17 cellular contexts compared by ENCODE assay signal in genomic region chr11:44334356-44335004, GRCh38. TPM values are rescaled to one million over a fixed set of nuclear protein-coding genes. Genes with fewer than 3 reads are reported as not detected.
A peak's percentile ranks its signal among the peaks of the same experiment; 100 is the strongest.
DNase-seq lines count a peak whose midpoint lies in the region; ATAC-seq and TF ChIP-seq lines count a peak whose summit lies in the region.
"Had no signal": no experiment of that assay in that cellular context is flagged by ENCODE, and none has a peak within 500 bp of the region (broad histone marks: within the 10 kb centered on the region; RNA-seq: fewer than 3 reads in every experiment).

No MANE protein-coding gene starts in this region.

- H3K27ac Mint-ChIP-seq in CD8-positive, alpha-beta memory T cell = no peak overlapping the region
- peak overlapping the region; percentile 44 for H3K27ac Mint-ChIP-seq in mesothelial cell of epicardium
- H3K27ac Mint-ChIP-seq in activated naive CD8-positive, alpha-beta T cell treated with anti-CD3 and anti-CD28 coated beads, Interleukin-2, amount 50 U/mL, for 24 hours = no peak overlapping the region
- H3K27ac Mint-ChIP-seq: CD8-positive, alpha-beta T cell had no signal

- no peak for DNase-seq in CD8-positive, alpha-beta memory T cell
- peak; percentile 66 for DNase-seq in cerebellar cortex (ENCODE audit: low spot score)
- DNase-seq in mesothelial cell of epicardium (ENCODE audit: low spot score in 2 of 2, unreplicated experiment in 2 of 2) = no peak
- no peak for DNase-seq in tibial nerve (ENCODE audit: low spot score in 2 of 2)
- no peak for DNase-seq in stimulated activated CD4-positive, alpha-beta T cell treated with anti-CD3 and anti-CD28 coated beads, Interleukin-2, amount 100 ng/mL, for 24 hours
- no peak for DNase-seq in GM13976 (ENCODE audit: low spot score)
- no peak for DNase-seq in activated naive CD8-positive, alpha-beta T cell treated with anti-CD3 and anti-CD28 coated beads, Interleukin-2, amount 50 U/mL, for 24 hours
- DNase-seq: CD8-positive, alpha-beta T cell; DMS79; NCI-H1930; NCI-H2171; NCI-H446; NK-92 treated with Interleukin-12 subunit alpha and Interleukin-12 subunit beta, amount 100 ng/mL, for 24 hours; SK-N-SH had no signal

- no peaks in the 10 kb centered on the region for H3K36me3 ChIP-seq in CD8-positive, alpha-beta memory T cell (ENCODE audit: insufficient read depth, low read length)
- H3K36me3 ChIP-seq in HUES6 (ENCODE audit: control insufficient read depth, insufficient read depth, low read length) = no peaks in the 10 kb centered on the region
- no peaks in the 10 kb centered on the region for H3K36me3 ChIP-seq in tibial nerve
- H3K36me3 ChIP-seq: BLaER1 had no signal

- H3K27me3 Mint-ChIP-seq in CD8-positive, alpha-beta memory T cell = peaks cover 40 to 78% of the 10 kb centered on the region in 2 donors
- H3K27me3 Mint-ChIP-seq in mesothelial cell of epicardium (ENCODE audit: low read depth) = peaks cover 94% of the 10 kb centered on the region
- H3K27me3 Mint-ChIP-seq in activated naive CD8-positive, alpha-beta T cell treated with anti-CD3 and anti-CD28 coated beads, Interleukin-2, amount 50 U/mL, for 24 hours = peaks cover 54% of the 10 kb centered on the region

- POLR2A ChIA-PET in CD8-positive, alpha-beta memory T cell (lab: Charles Lee) = no interaction called here

- H3K4me3 Mint-ChIP-seq in CD8-positive, alpha-beta memory T cell = no peak overlapping the region
- H3K4me3 Mint-ChIP-seq in mesothelial cell of epicardium = no peak overlapping the region
- H3K4me3 Mint-ChIP-seq in activated naive CD8-positive, alpha-beta T cell treated with anti-CD3 and anti-CD28 coated beads, Interleukin-2, amount 50 U/mL, for 24 hours = no peak overlapping the region
- H3K4me3 Mint-ChIP-seq: CD8-positive, alpha-beta T cell had no signal

- no peaks in the 10 kb centered on the region for H3K9me3 ChIP-seq in CD8-positive, alpha-beta memory T cell (ENCODE audit: low read length)
- no peaks in the 10 kb centered on the region for H3K9me3 ChIP-seq in HUES6 (ENCODE audit: control insufficient read depth, insufficient read depth, low read depth, low read length)
- no peaks in the 10 kb centered on the region for H3K9me3 ChIP-seq in tibial nerve
- H3K9me3 ChIP-seq: BLaER1, SK-N-SH had no signal

- CTCF ChIA-PET in CD8-positive, alpha-beta memory T cell (lab: Charles Lee) = no interaction called here

- 37 to 49% methylated on average over 5 to 7 of the region's 7 CpGs for WGBS in tibial nerve, 2 donors

- no peaks in the 10 kb centered on the region for H3K36me3 Mint-ChIP-seq in CD8-positive, alpha-beta memory T cell
- H3K36me3 Mint-ChIP-seq in mesothelial cell of epicardium = no peaks in the 10 kb centered on the region
- H3K36me3 Mint-ChIP-seq in activated naive CD8-positive, alpha-beta T cell treated with anti-CD3 and anti-CD28 coated beads, Interleukin-2, amount 50 U/mL, for 24 hours (ENCODE audit: low read depth) = no peaks in the 10 kb centered on the region
- H3K36me3 Mint-ChIP-seq: CD8-positive, alpha-beta T cell had no signal

- H3K27me3 ChIP-seq in CD8-positive, alpha-beta memory T cell (ENCODE audit: insufficient read depth, low read length, poor library complexity, severe bottlenecking) = no peaks in the 10 kb centered on the region
- H3K27me3 ChIP-seq in HUES6 (ENCODE audit: control insufficient read depth, insufficient read depth, low read length) (peaks cover 82% of the 10 kb centered on the region), tibial nerve (peaks cover 0 to 96% of the 10 kb centered on the region in 2 donors)

- H3K4me1 ChIP-seq in CD8-positive, alpha-beta memory T cell (ENCODE audit: insufficient read depth, low read length) = no peaks in the 10 kb centered on the region
- H3K4me1 ChIP-seq in HUES6 (ENCODE audit: control insufficient read depth, insufficient read depth, low read length) (peaks cover 17% of the 10 kb centered on the region), tibial nerve (no peaks in the 10 kb centered on the region)
- H3K4me1 ChIP-seq: BLaER1 had no signal

- ATAC-seq in activated naive CD8-positive, alpha-beta T cell treated with anti-CD3 and anti-CD28 coated beads, Interleukin-2, amount 50 U/mL, for 24 hours = no peak
- ATAC-seq: CD8-positive, alpha-beta T cell had no signal

- H3K9ac ChIP-seq in HUES6 (ENCODE audit: low read length) = no peak overlapping the region
- H3K9ac ChIP-seq: BLaER1, SK-N-SH had no signal

- peak overlapping the region; percentile 64 for H3K27ac ChIP-seq in CD8-positive, alpha-beta memory T cell (ENCODE audit: low read depth, low read length)
- H3K27ac ChIP-seq in HUES6 (ENCODE audit: low read depth, low read length) (no peak overlapping the region), tibial nerve (no peak overlapping the region)
- H3K27ac ChIP-seq: BLaER1 had no signal

- no peaks in the 10 kb centered on the region for H3K4me1 Mint-ChIP-seq in CD8-positive, alpha-beta memory T cell
- peaks cover 19% of the 10 kb centered on the region for H3K4me1 Mint-ChIP-seq in mesothelial cell of epicardium
- no peaks in the 10 kb centered on the region for H3K4me1 Mint-ChIP-seq in activated naive CD8-positive, alpha-beta T cell treated with anti-CD3 and anti-CD28 coated beads, Interleukin-2, amount 50 U/mL, for 24 hours

- no peak overlapping the region for H3K4me3 ChIP-seq in CD8-positive, alpha-beta memory T cell (ENCODE audit: low read length)
- H3K4me3 ChIP-seq in HUES6 (ENCODE audit: low read depth, low read length) = peak overlapping the region; percentile 29; the same call in 1 of the 2 replicates
- H3K4me3 ChIP-seq in tibial nerve = no peak overlapping the region
- H3K4me3 ChIP-seq: BLaER1 had no signal

- TF ChIP-seq EP300 in tibial nerve (IDR thresholded peaks at IDR 0.05) = no peak

- TF ChIP-seq POLR2A in tibial nerve (IDR thresholded peaks at IDR 0.05) = no peak

- TF ChIP-seq CTCF in mesothelial cell of epicardium (IDR thresholded peaks at IDR 0.05; ENCODE audit: unreplicated experiment) = no peak
- no peak for TF ChIP-seq CTCF in tibial nerve (IDR thresholded peaks at IDR 0.05)
- no peak for TF ChIP-seq CTCF in GM13976 (IDR thresholded peaks at IDR 0.05; ENCODE audit: borderline replicate concordance, control extremely low read depth, extremely low read depth, insufficient read depth, missing control alignments)

- H3K9me3 Mint-ChIP-seq in CD8-positive, alpha-beta memory T cell = no peaks in the 10 kb centered on the region
- H3K9me3 Mint-ChIP-seq in mesothelial cell of epicardium = no peaks in the 10 kb centered on the region
- H3K9me3 Mint-ChIP-seq in activated naive CD8-positive, alpha-beta T cell treated with anti-CD3 and anti-CD28 coated beads, Interleukin-2, amount 50 U/mL, for 24 hours = no peaks in the 10 kb centered on the region
- H3K9me3 Mint-ChIP-seq: CD8-positive, alpha-beta T cell had no signal

- in situ Hi-C loops in GM13976 (cut with MboI; ENCODE audit: low sequenced_read_pairs, unreplicated experiment) = no loop called here

RNA-seq across cellular contexts. Expression of gene ALX4, which starts 24.5 kb away (rescaled TPM):
- not detected for total RNA-seq in CD8-positive, alpha-beta memory T cell
- polyA plus RNA-seq in CD8-positive, alpha-beta memory T cell = not detected
- total RNA-seq in mesothelial cell of epicardium (5.5 to 6.4 TPM (median 5.5 TPM) in 3 replicates), tibial nerve (under 1 TPM in 3 of 4 donors, not detected in 1; under 0.01 to 0.30 (median 0.22) TPM)
- total RNA-seq: CD8-positive, alpha-beta T cell; MCF 10A had no signal
